1 cellular context compared by ENCODE assay signal in the genomic region with DNA sequence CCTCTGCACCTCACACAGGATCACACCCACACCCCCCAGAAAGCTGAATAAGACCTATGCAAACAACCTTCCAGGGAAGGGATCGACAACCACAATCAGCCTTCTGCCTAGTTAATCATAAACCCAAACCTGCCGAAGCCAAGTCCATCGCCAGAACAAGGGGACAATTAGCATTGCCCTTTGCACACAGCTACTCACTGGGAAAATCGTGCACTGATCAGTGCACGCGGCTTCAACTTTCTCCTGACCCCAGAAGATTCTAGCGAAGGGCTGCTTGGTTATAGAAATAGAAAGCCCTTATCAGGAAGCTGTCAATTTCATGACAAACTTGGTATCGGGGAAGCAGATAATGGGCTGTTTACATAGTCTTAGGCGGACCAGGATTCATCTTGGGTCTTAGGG.
TF ChIP-seq lines count a peak whose summit lies in the region.

No MANE protein-coding gene starts in this region.

TF ChIP-seq in IMR-90, 13 proteins besides CTCF, POLR2A, EP300 and RAD21:
- TF ChIP-seq NFE2L2 (IDR thresholded peaks at IDR 0.05; ENCODE audit: low read depth, low read length) (no peak), USF2 (IDR thresholded peaks at IDR 0.05; ENCODE audit: low read depth, low read length) (no peak), CEBPB (IDR thresholded peaks at IDR 0.05; ENCODE audit: low read depth, low read length) (no peak), MAFK (IDR thresholded peaks at IDR 0.05; ENCODE audit: low read depth, low read length) (no peak), SMC3 (IDR thresholded peaks at IDR 0.05; ENCODE audit: low read depth, low read length) (no peak), CHD1 (IDR thresholded peaks at IDR 0.05; ENCODE audit: low read depth, low read length) (no peak), ELK1 (IDR thresholded peaks at IDR 0.05; ENCODE audit: borderline replicate concordance, low read depth, low read length) (no peak), BHLHE40 (IDR thresholded peaks at IDR 0.05; ENCODE audit: low read depth, low read length) (no peak)
